13 cellular contexts compared by ENCODE assay signal in genomic region chr18:6949800-6950586, GRCh38.
A peak's percentile ranks its signal among the peaks of the same experiment; 100 is the strongest.
DNase-seq lines count a peak whose midpoint lies in the region; TF ChIP-seq lines count a peak whose summit lies in the region.
"Had no signal": no experiment of that assay in that cellular context is flagged by ENCODE, and none has a peak within 500 bp of the region (broad histone marks: within the 10 kb centered on the region; RNA-seq: fewer than 3 reads in every experiment).

No MANE protein-coding gene starts in this region.

- H3K27me3 Mint-ChIP-seq in neural crest cell (ENCODE audit: low read depth): no peaks in the 10 kb centered on the region
- H3K27me3 Mint-ChIP-seq in CD8-positive, alpha-beta memory T cell: peaks cover 0 to 2% of the 10 kb centered on the region in 2 donors

- intact Hi-C loops in colonic mucosa (cut with DNase I) (no loop called here), PC-9 (cut with micrococcal nuclease; ENCODE audit: unreplicated experiment) (no loop called here)

- H3F3A ChIP-seq in PC-9 (ENCODE audit: insufficient read depth, low read depth): no peaks in the 10 kb centered on the region

- H2AFZ ChIP-seq in PC-9: no peak overlapping the region

- DNase-seq in NCI-H748 (lab: John Stamatoyannopoulos, UW; ENCODE audit: unreplicated experiment) (peak; percentile 17), NCI-H748 treated with DMSO at 0.1 percent for 48 hours (lab: John Stamatoyannopoulos, UW) (no peak), colonic mucosa (peak; percentile 57), neural crest cell (ENCODE audit: low read depth, low spot score) (no peak), PC-9 (no peak), substantia nigra (lab: John Stamatoyannopoulos, UW) (no peak), AG20443 (ENCODE audit: low spot score) (no peak)
- DNase-seq in CD8-positive, alpha-beta memory T cell: no peak
- DNase-seq: DMS 273 treated with DMSO at 0.1 percent for 48 hours, NCI-H1048, NCI-H226, NCI-H524 treated with DMSO at 0.1 percent for 48 hours had no signal

- POLR2A ChIA-PET in PC-9 (lab: Charles Lee; ENCODE audit: unreplicated experiment): no interaction called here
- POLR2A ChIA-PET in CD8-positive, alpha-beta memory T cell (lab: Charles Lee): no interaction called here

- no TSS peak for BruUV-seq in PC-9 (replicated peaks; lab: Mats Ljungman, UMichigan)

- H3K27ac ChIP-seq in colonic mucosa (peak overlapping the region; percentile 81), PC-9 (no peak overlapping the region), substantia nigra (ENCODE audit: low read depth, low read length, poor library complexity, severe bottlenecking) (no peak overlapping the region)
- no peak overlapping the region for H3K27ac ChIP-seq in CD8-positive, alpha-beta memory T cell (ENCODE audit: low read depth, low read length)
- H3K27ac ChIP-seq: BLaER1 treated with 17β-estradiol and CSF1 and Interleukin-3, amounts not matched to agents 10 nM and 100 nM had no signal

- H4K20me1 ChIP-seq in PC-9 (ENCODE audit: insufficient read depth): no peaks in the 10 kb centered on the region
- H4K20me1 ChIP-seq: BLaER1 treated with 17β-estradiol and CSF1 and Interleukin-3, amounts not matched to agents 10 nM and 100 nM had no signal

- H3K27ac Mint-ChIP-seq in neural crest cell (ENCODE audit: unreplicated experiment): peak overlapping the region; percentile 62
- H3K27ac Mint-ChIP-seq in CD8-positive, alpha-beta memory T cell: no peak overlapping the region

- H3K9me2 ChIP-seq in PC-9 (ENCODE audit: insufficient read depth): no peaks in the 10 kb centered on the region

- no peaks in the 10 kb centered on the region for H3K79me2 ChIP-seq in PC-9 (ENCODE audit: low read depth)

- H3K4me3 Mint-ChIP-seq in neural crest cell: no peak overlapping the region
- H3K4me3 Mint-ChIP-seq in CD8-positive, alpha-beta memory T cell: no peak overlapping the region

- no peaks in the 10 kb centered on the region for H3K36me3 ChIP-seq in colonic mucosa
- H3K36me3 ChIP-seq in PC-9 (ENCODE audit: low read depth): no peaks in the 10 kb centered on the region
- no peaks in the 10 kb centered on the region for H3K36me3 ChIP-seq in CD8-positive, alpha-beta memory T cell (ENCODE audit: insufficient read depth, low read length)
- H3K36me3 ChIP-seq: BLaER1 treated with 17β-estradiol and CSF1 and Interleukin-3, amounts not matched to agents 10 nM and 100 nM had no signal

- H3K9me3 Mint-ChIP-seq in neural crest cell: no peaks in the 10 kb centered on the region
- H3K9me3 Mint-ChIP-seq in CD8-positive, alpha-beta memory T cell: peaks cover 2 to 24% (median 17%) of the 10 kb centered on the region in 5 donors

- peaks cover 45% of the 10 kb centered on the region for H3K36me3 Mint-ChIP-seq in neural crest cell (ENCODE audit: low read depth)
- H3K36me3 Mint-ChIP-seq in CD8-positive, alpha-beta memory T cell: no peaks in the 10 kb centered on the region

- H3K4me2 ChIP-seq in PC-9: no peak overlapping the region
- H3K4me2 ChIP-seq: BLaER1 treated with 17β-estradiol and CSF1 and Interleukin-3, amounts not matched to agents 10 nM and 100 nM had no signal

- H3K4me1 ChIP-seq in colonic mucosa (peaks cover 13% of the 10 kb centered on the region), PC-9 (replicated peaks; ENCODE audit: insufficient read depth) (no peaks in the 10 kb centered on the region)
- H3K4me1 ChIP-seq in CD8-positive, alpha-beta memory T cell (ENCODE audit: insufficient read depth, low read length): no peaks in the 10 kb centered on the region

- peaks cover 17% of the 10 kb centered on the region for H3K4me1 Mint-ChIP-seq in neural crest cell
- H3K4me1 Mint-ChIP-seq in CD8-positive, alpha-beta memory T cell: no peaks in the 10 kb centered on the region

- H3K27me3 ChIP-seq in colonic mucosa (no peaks in the 10 kb centered on the region), PC-9 (ENCODE audit: insufficient read depth, low read depth) (peaks cover 98% of the 10 kb centered on the region)
- no peaks in the 10 kb centered on the region for H3K27me3 ChIP-seq in CD8-positive, alpha-beta memory T cell (ENCODE audit: insufficient read depth, low read length, poor library complexity, severe bottlenecking)
- H3K27me3 ChIP-seq: BLaER1 treated with 17β-estradiol and CSF1 and Interleukin-3, amounts not matched to agents 10 nM and 100 nM had no signal

- H3K9me3 ChIP-seq in colonic mucosa (no peaks in the 10 kb centered on the region), PC-9 (ENCODE audit: insufficient read depth, low read depth) (no peaks in the 10 kb centered on the region)
- H3K9me3 ChIP-seq in CD8-positive, alpha-beta memory T cell (ENCODE audit: low read length): no peaks in the 10 kb centered on the region
- H3K9me3 ChIP-seq: BLaER1 treated with 17β-estradiol and CSF1 and Interleukin-3, amounts not matched to agents 10 nM and 100 nM had no signal

- H3K4me3 ChIP-seq in colonic mucosa (no peak overlapping the region), PC-9 (no peak overlapping the region)
- no peak overlapping the region for H3K4me3 ChIP-seq in CD8-positive, alpha-beta memory T cell (ENCODE audit: low read length)
- H3K4me3 ChIP-seq: BLaER1 treated with 17β-estradiol and CSF1 and Interleukin-3, amounts not matched to agents 10 nM and 100 nM had no signal

- H3K9ac ChIP-seq in colonic mucosa (ENCODE audit: low read depth in 2 of 2, low read length in 2 of 2): peak overlapping the region in 1 of 2 donors; percentile 78
- H3K9ac ChIP-seq: BLaER1 treated with 17β-estradiol and CSF1 and Interleukin-3, amounts not matched to agents 10 nM and 100 nM had no signal

- CTCF ChIA-PET in PC-9 (lab: Charles Lee): no interaction called here
- CTCF ChIA-PET in CD8-positive, alpha-beta memory T cell (lab: Charles Lee): no interaction called here

- TF ChIP-seq CTCF in colonic mucosa (IDR thresholded peaks at IDR 0.05) (no peak), neural crest cell (conservative IDR thresholded peaks at IDR 0.05) (no peak), PC-9 (conservative IDR thresholded peaks at IDR 0.05) (no peak)

Comparison
In these comparisons a context has a peak if more than half of its experiments do, and no peak if none do; other contexts are left out.
1. DNase-seq: peak in NCI-H748 (single experiment) and colonic mucosa (single experiment); none in NCI-H748 treated with DMSO at 0.1 percent for 48 hours (single experiment), neural crest cell (single experiment), PC-9 (0 of 2), substantia nigra (0 of 49), AG20443 (single experiment) and CD8-positive, alpha-beta memory T cell (0 of 5).